ENCODE assay signal across 1 cellular context in the genomic region with DNA sequence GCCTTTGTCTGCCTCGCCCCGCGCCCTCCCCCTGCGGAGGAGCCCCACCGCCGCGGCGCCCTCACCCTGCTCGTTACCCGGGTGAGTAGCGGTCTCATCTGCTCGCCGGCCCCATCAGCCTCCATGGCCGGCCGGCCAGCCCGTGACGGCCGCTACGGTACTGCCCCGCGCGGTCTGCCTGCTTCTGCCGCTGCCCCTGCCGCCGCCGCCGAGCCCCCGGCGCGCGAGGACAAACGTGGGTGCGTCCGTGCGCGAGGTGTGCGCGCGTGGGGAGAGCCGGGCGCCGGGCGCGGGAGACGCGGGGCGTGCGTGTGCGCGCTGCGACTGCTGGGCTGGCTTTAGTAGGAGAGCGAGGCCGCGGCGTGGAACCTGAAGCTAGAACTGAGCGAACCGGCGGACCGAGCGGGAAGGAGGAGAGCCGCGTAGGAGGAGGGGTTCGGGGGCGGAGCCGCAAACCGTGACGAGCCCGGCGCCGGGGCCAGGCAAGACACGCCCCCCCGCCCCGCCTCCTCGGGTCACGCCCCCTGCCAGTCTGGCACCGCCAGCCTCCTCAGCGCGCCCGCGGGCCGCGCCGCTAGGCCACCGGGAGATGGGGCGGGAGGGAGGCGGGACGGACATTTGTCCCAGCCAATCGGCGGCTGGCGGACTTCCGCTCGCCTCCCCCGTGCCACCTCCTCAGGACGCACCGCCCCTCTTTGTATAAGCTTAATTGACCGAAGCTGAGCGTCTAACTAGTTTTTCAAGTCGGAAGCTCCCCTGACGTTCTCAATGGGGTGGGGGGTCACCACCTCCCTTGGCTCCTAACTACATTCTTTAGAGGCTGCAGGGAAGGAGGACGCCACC.
TF ChIP-seq lines count a peak whose summit lies in the region.

A gene (minus strand): TSS at position 383 of the 843 bp plus-strand sequence. CDS start 258 bp downstream, at position 125.

TF ChIP-seq in WTC11, 78 proteins besides CTCF, POLR2A, EP300 and RAD21 (continued from another document and continues in another):
- TF ChIP-seq, protein P1, sequence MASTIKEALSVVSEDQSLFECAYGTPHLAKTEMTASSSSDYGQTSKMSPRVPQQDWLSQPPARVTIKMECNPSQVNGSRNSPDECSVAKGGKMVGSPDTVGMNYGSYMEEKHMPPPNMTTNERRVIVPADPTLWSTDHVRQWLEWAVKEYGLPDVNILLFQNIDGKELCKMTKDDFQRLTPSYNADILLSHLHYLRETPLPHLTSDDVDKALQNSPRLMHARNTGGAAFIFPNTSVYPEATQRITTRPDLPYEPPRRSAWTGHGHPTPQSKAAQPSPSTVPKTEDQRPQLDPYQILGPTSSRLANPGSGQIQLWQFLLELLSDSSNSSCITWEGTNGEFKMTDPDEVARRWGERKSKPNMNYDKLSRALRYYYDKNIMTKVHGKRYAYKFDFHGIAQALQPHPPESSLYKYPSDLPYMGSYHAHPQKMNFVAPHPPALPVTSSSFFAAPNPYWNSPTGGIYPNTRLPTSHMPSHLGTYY (CRISPR knock-in tag; IDR thresholded peaks at IDR 0.05), result no peak
- no peak for TF ChIP-seq ELF4 (CRISPR knock-in tag; IDR thresholded peaks at IDR 0.05; ENCODE audit: low read depth)
- TF ChIP-seq CREB1 (CRISPR knock-in tag; IDR thresholded peaks at IDR 0.05), result no peak
- TF ChIP-seq FOXK1 (CRISPR knock-in tag; IDR thresholded peaks at IDR 0.05), result peak; percentile 46; the same call in 1 of the 2 replicates
- no peak for TF ChIP-seq SMAD3 (CRISPR knock-in tag; IDR thresholded peaks at IDR 0.05; ENCODE audit: borderline replicate concordance)
- TF ChIP-seq ZNF263 (CRISPR knock-in tag; IDR thresholded peaks at IDR 0.05; ENCODE audit: low read depth), result no peak
- TF ChIP-seq, protein P2, sequence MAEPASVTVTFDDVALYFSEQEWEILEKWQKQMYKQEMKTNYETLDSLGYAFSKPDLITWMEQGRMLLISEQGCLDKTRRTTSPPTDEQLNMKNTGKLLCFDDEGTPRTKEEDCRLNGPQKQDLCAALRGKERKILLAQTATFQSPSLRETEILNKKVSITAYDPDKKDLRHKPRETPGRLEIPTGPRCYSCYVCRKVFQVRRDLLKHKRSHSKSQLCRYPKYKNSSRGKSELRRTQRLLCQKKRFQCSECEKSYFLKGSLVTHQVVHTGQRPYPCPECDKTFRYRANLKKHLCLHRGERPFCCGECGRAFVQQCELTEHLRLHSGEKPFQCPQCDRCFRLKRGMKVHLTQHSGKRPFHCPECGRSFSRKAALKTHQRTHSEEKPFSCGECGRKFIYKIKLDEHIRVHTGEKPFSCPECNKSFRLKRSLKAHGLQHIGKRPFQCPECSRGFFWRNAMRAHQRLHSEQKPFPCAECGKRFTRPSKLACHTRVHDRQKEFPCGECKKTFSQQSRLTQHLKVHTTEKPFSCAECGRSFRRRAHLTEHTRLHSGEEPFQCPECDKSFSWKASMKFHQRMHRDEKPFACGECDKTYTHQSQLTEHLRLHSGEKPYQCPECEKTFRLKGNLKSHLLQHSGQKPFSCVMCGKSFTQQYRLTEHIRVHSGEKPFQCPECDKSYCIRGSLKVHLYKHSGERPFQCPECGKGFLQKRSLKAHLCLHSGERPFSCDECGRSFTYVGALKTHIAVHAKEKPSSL (CRISPR knock-in tag; conservative IDR thresholded peaks at IDR 0.05), result no peak
- TF ChIP-seq FOXP1 (CRISPR knock-in tag; IDR thresholded peaks at IDR 0.05; ENCODE audit: borderline replicate concordance), result peak; percentile 87; the same call in 1 of the 2 replicates
- no peak for TF ChIP-seq GRHL2 (CRISPR knock-in tag; IDR thresholded peaks at IDR 0.05; ENCODE audit: insufficient replicate concordance, severe bottlenecking)
- 0 out of 2 replicates have a peak, but pooled peaks have one; percentile 27 for TF ChIP-seq MYBL2 (CRISPR knock-in tag; IDR thresholded peaks at IDR 0.05)
- TF ChIP-seq ZNF138 (CRISPR knock-in tag; conservative IDR thresholded peaks at IDR 0.05), result peak; percentile 52; the same call in 1 of the 2 replicates
- no peak for TF ChIP-seq ZNF317 (CRISPR knock-in tag; IDR thresholded peaks at IDR 0.05; ENCODE audit: borderline replicate concordance, low read depth)
- TF ChIP-seq GTF2I (CRISPR knock-in tag; conservative IDR thresholded peaks at IDR 0.05), result no peak
- TF ChIP-seq ZNF232 (CRISPR knock-in tag; IDR thresholded peaks at IDR 0.05), result no peak
- TF ChIP-seq SMAD4 (CRISPR knock-in tag; IDR thresholded peaks at IDR 0.05), result no peak
- TF ChIP-seq ZNF671 (CRISPR knock-in tag; IDR thresholded peaks at IDR 0.05), result no peak
- no peak for TF ChIP-seq ATF1 (CRISPR knock-in tag; IDR thresholded peaks at IDR 0.05)
- TF ChIP-seq, protein P3, sequence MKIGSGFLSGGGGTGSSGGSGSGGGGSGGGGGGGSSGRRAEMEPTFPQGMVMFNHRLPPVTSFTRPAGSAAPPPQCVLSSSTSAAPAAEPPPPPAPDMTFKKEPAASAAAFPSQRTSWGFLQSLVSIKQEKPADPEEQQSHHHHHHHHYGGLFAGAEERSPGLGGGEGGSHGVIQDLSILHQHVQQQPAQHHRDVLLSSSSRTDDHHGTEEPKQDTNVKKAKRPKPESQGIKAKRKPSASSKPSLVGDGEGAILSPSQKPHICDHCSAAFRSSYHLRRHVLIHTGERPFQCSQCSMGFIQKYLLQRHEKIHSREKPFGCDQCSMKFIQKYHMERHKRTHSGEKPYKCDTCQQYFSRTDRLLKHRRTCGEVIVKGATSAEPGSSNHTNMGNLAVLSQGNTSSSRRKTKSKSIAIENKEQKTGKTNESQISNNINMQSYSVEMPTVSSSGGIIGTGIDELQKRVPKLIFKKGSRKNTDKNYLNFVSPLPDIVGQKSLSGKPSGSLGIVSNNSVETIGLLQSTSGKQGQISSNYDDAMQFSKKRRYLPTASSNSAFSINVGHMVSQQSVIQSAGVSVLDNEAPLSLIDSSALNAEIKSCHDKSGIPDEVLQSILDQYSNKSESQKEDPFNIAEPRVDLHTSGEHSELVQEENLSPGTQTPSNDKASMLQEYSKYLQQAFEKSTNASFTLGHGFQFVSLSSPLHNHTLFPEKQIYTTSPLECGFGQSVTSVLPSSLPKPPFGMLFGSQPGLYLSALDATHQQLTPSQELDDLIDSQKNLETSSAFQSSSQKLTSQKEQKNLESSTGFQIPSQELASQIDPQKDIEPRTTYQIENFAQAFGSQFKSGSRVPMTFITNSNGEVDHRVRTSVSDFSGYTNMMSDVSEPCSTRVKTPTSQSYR (CRISPR knock-in tag; IDR thresholded peaks at IDR 0.05), result no peak
- TF ChIP-seq, protein P4, sequence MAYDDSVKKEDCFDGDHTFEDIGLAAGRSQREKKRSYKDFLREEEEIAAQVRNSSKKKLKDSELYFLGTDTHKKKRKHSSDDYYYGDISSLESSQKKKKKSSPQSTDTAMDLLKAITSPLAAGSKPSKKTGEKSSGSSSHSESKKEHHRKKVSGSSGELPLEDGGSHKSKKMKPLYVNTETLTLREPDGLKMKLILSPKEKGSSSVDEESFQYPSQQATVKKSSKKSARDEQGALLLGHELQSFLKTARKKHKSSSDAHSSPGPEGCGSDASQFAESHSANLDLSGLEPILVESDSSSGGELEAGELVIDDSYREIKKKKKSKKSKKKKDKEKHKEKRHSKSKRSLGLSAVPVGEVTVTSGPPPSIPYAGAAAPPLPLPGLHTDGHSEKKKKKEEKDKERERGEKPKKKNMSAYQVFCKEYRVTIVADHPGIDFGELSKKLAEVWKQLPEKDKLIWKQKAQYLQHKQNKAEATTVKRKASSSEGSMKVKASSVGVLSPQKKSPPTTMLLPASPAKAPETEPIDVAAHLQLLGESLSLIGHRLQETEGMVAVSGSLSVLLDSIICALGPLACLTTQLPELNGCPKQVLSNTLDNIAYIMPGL (CRISPR knock-in tag; IDR thresholded peaks at IDR 0.05), result peak; percentile 7; the same call in 1 of the 2 replicates
- TF ChIP-seq ZNF219 (CRISPR knock-in tag; IDR thresholded peaks at IDR 0.05; ENCODE audit: borderline replicate concordance), result no peak
- no peak for TF ChIP-seq NFATC4 (CRISPR knock-in tag; IDR thresholded peaks at IDR 0.05)
- TF ChIP-seq, protein P5, sequence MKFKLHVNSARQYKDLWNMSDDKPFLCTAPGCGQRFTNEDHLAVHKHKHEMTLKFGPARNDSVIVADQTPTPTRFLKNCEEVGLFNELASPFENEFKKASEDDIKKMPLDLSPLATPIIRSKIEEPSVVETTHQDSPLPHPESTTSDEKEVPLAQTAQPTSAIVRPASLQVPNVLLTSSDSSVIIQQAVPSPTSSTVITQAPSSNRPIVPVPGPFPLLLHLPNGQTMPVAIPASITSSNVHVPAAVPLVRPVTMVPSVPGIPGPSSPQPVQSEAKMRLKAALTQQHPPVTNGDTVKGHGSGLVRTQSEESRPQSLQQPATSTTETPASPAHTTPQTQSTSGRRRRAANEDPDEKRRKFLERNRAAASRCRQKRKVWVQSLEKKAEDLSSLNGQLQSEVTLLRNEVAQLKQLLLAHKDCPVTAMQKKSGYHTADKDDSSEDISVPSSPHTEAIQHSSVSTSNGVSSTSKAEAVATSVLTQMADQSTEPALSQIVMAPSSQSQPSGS (CRISPR knock-in tag; IDR thresholded peaks at IDR 0.05; ENCODE audit: borderline replicate concordance, low read depth), result no peak
- no peak; the same call in 1 of the 2 replicates for TF ChIP-seq ZBTB21 (CRISPR knock-in tag; IDR thresholded peaks at IDR 0.05; ENCODE audit: borderline replicate concordance)
- TF ChIP-seq, protein P6, sequence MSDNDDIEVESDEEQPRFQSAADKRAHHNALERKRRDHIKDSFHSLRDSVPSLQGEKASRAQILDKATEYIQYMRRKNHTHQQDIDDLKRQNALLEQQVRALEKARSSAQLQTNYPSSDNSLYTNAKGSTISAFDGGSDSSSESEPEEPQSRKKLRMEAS (CRISPR knock-in tag; IDR thresholded peaks at IDR 0.05), result no peak
- no peak for TF ChIP-seq NFE2L1 (CRISPR knock-in tag; IDR thresholded peaks at IDR 0.05)
- TF ChIP-seq, protein P7, sequence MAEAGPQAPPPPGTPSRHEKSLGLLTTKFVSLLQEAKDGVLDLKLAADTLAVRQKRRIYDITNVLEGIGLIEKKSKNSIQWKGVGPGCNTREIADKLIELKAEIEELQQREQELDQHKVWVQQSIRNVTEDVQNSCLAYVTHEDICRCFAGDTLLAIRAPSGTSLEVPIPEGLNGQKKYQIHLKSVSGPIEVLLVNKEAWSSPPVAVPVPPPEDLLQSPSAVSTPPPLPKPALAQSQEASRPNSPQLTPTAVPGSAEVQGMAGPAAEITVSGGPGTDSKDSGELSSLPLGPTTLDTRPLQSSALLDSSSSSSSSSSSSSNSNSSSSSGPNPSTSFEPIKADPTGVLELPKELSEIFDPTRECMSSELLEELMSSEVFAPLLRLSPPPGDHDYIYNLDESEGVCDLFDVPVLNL (CRISPR knock-in tag; IDR thresholded peaks at IDR 0.05; ENCODE audit: borderline replicate concordance, low read depth), result no peak
- TF ChIP-seq, protein P8, sequence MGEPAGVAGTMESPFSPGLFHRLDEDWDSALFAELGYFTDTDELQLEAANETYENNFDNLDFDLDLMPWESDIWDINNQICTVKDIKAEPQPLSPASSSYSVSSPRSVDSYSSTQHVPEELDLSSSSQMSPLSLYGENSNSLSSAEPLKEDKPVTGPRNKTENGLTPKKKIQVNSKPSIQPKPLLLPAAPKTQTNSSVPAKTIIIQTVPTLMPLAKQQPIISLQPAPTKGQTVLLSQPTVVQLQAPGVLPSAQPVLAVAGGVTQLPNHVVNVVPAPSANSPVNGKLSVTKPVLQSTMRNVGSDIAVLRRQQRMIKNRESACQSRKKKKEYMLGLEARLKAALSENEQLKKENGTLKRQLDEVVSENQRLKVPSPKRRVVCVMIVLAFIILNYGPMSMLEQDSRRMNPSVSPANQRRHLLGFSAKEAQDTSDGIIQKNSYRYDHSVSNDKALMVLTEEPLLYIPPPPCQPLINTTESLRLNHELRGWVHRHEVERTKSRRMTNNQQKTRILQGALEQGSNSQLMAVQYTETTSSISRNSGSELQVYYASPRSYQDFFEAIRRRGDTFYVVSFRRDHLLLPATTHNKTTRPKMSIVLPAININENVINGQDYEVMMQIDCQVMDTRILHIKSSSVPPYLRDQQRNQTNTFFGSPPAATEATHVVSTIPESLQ (CRISPR knock-in tag; IDR thresholded peaks at IDR 0.05), result no peak
- TF ChIP-seq, protein P9, sequence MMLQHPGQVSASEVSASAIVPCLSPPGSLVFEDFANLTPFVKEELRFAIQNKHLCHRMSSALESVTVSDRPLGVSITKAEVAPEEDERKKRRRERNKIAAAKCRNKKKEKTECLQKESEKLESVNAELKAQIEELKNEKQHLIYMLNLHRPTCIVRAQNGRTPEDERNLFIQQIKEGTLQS (CRISPR knock-in tag; conservative IDR thresholded peaks at IDR 0.05), result no peak
- no peak for TF ChIP-seq IRF2 (CRISPR knock-in tag; IDR thresholded peaks at IDR 0.05; ENCODE audit: borderline replicate concordance, low read depth)
- TF ChIP-seq, protein P10, sequence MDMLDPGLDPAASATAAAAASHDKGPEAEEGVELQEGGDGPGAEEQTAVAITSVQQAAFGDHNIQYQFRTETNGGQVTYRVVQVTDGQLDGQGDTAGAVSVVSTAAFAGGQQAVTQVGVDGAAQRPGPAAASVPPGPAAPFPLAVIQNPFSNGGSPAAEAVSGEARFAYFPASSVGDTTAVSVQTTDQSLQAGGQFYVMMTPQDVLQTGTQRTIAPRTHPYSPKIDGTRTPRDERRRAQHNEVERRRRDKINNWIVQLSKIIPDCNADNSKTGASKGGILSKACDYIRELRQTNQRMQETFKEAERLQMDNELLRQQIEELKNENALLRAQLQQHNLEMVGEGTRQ (CRISPR knock-in tag; IDR thresholded peaks at IDR 0.05), result peak; percentile 38; the same call in 1 of the 2 replicates
- no peak for TF ChIP-seq NR1H2 (CRISPR knock-in tag; IDR thresholded peaks at IDR 0.05)
- TF ChIP-seq, protein P11, sequence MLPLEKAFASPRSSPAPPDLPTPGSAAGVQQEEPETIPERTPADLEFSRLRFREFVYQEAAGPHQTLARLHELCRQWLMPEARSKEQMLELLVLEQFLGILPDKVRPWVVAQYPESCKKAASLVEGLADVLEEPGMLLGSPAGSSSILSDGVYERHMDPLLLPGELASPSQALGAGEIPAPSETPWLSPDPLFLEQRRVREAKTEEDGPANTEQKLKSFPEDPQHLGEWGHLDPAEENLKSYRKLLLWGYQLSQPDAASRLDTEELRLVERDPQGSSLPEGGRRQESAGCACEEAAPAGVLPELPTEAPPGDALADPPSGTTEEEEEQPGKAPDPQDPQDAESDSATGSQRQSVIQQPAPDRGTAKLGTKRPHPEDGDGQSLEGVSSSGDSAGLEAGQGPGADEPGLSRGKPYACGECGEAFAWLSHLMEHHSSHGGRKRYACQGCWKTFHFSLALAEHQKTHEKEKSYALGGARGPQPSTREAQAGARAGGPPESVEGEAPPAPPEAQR (CRISPR knock-in tag; IDR thresholded peaks at IDR 0.05), result no peak
- TF ChIP-seq ETV6 (CRISPR knock-in tag; IDR thresholded peaks at IDR 0.05), result peak; percentile 80; the same call in 1 of the 2 replicates
- TF ChIP-seq ZNF423 (CRISPR knock-in tag; IDR thresholded peaks at IDR 0.05), result no peak
- TF ChIP-seq FOXJ3 (CRISPR knock-in tag; IDR thresholded peaks at IDR 0.05; ENCODE audit: borderline replicate concordance), result no peak
- no peak for TF ChIP-seq ZNF121 (CRISPR knock-in tag; IDR thresholded peaks at IDR 0.05)
- peak; percentile 95 for TF ChIP-seq SP1 (CRISPR knock-in tag; conservative IDR thresholded peaks at IDR 0.05)
